In genomic region chr2:226874749-226875148, GRCh38 we compare ENCODE assay signal across 19 cellular contexts. TPM values are rescaled to one million over a fixed set of nuclear protein-coding genes. Genes with fewer than 3 reads are reported as not detected.
DNase-seq lines count a peak whose midpoint lies in the region; ATAC-seq and TF ChIP-seq lines count a peak whose summit lies in the region.
"Had no signal": no experiment of that assay in that cellular context is flagged by ENCODE, and none has a peak within 500 bp of the region (broad histone marks: within the 10 kb centered on the region; RNA-seq: fewer than 3 reads in every experiment).

No MANE protein-coding gene starts in this region.

- DNase-seq in activated T-cell treated with anti-CD3 and anti-CD28 coated beads, Interleukin-2, amount 50 U/mL, for 24 hours = no peak
- no peak for DNase-seq in activated T-cell treated with anti-CD3 and anti-CD28 coated beads, Interleukin-2, amount 50 U/mL, for 72 hours
- DNase-seq in globus pallidus (ENCODE audit: low spot score) (peak; percentile 37), superior temporal gyrus (ENCODE audit: extremely low spot score) (peak; percentile 33), AG08396 (ENCODE audit: low spot score) (no peak), ascending aorta (ENCODE audit: low spot score in 2 of 2) (no peak)
- no peak for DNase-seq in activated CD8-positive, alpha-beta memory T cell treated with anti-CD3 and anti-CD28 coated beads, Interleukin-2, amount 10 ng/mL, durations not matched to agents 7 days and 5 days
- DNase-seq: Calu3; CD8-positive, alpha-beta T cell; GF-D8; IMR-90; NCI-H1417; NCI-H187 treated with DMSO at 0.1 percent for 48 hours; NCI-H2227 treated with DMSO at 0.1 percent for 48 hours; NCI-H510A treated with DMSO at 0.1 percent for 48 hours; PC-9 had no signal

- no peak overlapping the region for H3K27ac ChIP-seq in OCI-LY3 (ENCODE audit: low read length)
- H3K27ac ChIP-seq in ascending aorta = no peak overlapping the region
- H3K27ac ChIP-seq: HL-60, PC-9, RWPE1 had no signal

- H3K4me2 ChIP-seq in OCI-LY3 (ENCODE audit: low read length) = peak overlapping the region; percentile 41
- H3K4me2 ChIP-seq: PC-9 had no signal

- ATAC-seq in activated T-cell treated with anti-CD3 and anti-CD28 coated beads, Interleukin-2, amount 50 U/mL, for 72 hours (replicated peaks in 1 of 2) = no peak
- ATAC-seq in activated CD8-positive, alpha-beta memory T cell treated with anti-CD3 and anti-CD28 coated beads, Interleukin-2, amount 10 ng/mL, durations not matched to agents 7 days and 5 days = no peak
- ATAC-seq: CD8-positive, alpha-beta T cell had no signal

- no peak for TF ChIP-seq CTCF in OCI-LY3 (IDR thresholded peaks at IDR 0.05; ENCODE audit: low read depth, low read length)
- no peak for TF ChIP-seq CTCF in ascending aorta (IDR thresholded peaks at IDR 0.05)

- H3K9me3 ChIP-seq in OCI-LY3 (ENCODE audit: insufficient read depth, low read length) = no peaks in the 10 kb centered on the region
- H3K9me3 ChIP-seq in ascending aorta = no peaks in the 10 kb centered on the region

- H3K27me3 Mint-ChIP-seq in activated T-cell treated with anti-CD3 and anti-CD28 coated beads, Interleukin-2, amount 50 U/mL, for 24 hours = no peaks in the 10 kb centered on the region
- no peaks in the 10 kb centered on the region for H3K27me3 Mint-ChIP-seq in activated T-cell treated with anti-CD3 and anti-CD28 coated beads, Interleukin-2, amount 50 U/mL, for 72 hours (ENCODE audit: low read depth)
- no peaks in the 10 kb centered on the region for H3K27me3 Mint-ChIP-seq in activated CD8-positive, alpha-beta memory T cell treated with anti-CD3 and anti-CD28 coated beads, Interleukin-2, amount 10 ng/mL, durations not matched to agents 7 days and 5 days

- H3K4me3 ChIP-seq in OCI-LY3 (ENCODE audit: low read length) (no peak overlapping the region), ascending aorta (no peak overlapping the region)
- H3K4me3 ChIP-seq: PC-9 had no signal

- H3K36me3 ChIP-seq in OCI-LY3 (replicated peaks; ENCODE audit: low read depth, low read length) = no peaks in the 10 kb centered on the region
- H3K36me3 ChIP-seq in ascending aorta = peaks cover 0 to 7% of the 10 kb centered on the region in 2 donors

- peak overlapping the region; percentile 95 for H3K27ac Mint-ChIP-seq in activated T-cell treated with anti-CD3 and anti-CD28 coated beads, Interleukin-2, amount 50 U/mL, for 24 hours
- no peak overlapping the region for H3K27ac Mint-ChIP-seq in activated T-cell treated with anti-CD3 and anti-CD28 coated beads, Interleukin-2, amount 50 U/mL, for 72 hours
- H3K27ac Mint-ChIP-seq in activated CD8-positive, alpha-beta memory T cell treated with anti-CD3 and anti-CD28 coated beads, Interleukin-2, amount 10 ng/mL, durations not matched to agents 7 days and 5 days = no peak overlapping the region
- H3K27ac Mint-ChIP-seq: CD8-positive, alpha-beta T cell had no signal

- no peak overlapping the region for H3K4me3 Mint-ChIP-seq in activated T-cell treated with anti-CD3 and anti-CD28 coated beads, Interleukin-2, amount 50 U/mL, for 24 hours
- H3K4me3 Mint-ChIP-seq in activated T-cell treated with anti-CD3 and anti-CD28 coated beads, Interleukin-2, amount 50 U/mL, for 72 hours = no peak overlapping the region
- no peak overlapping the region for H3K4me3 Mint-ChIP-seq in activated CD8-positive, alpha-beta memory T cell treated with anti-CD3 and anti-CD28 coated beads, Interleukin-2, amount 10 ng/mL, durations not matched to agents 7 days and 5 days
- H3K4me3 Mint-ChIP-seq: CD8-positive, alpha-beta T cell had no signal

- H2AFZ ChIP-seq in OCI-LY3 (ENCODE audit: low read depth, low read length) = no peak overlapping the region
- H2AFZ ChIP-seq: PC-9 had no signal

- intact Hi-C loops in ascending aorta (cut with DNase I) = no loop called here

- H3K79me2 ChIP-seq in OCI-LY3 (ENCODE audit: low read length) = no peaks in the 10 kb centered on the region

- H3K9ac ChIP-seq in OCI-LY3 (ENCODE audit: low read length) = no peak overlapping the region

- H3K27me3 ChIP-seq in OCI-LY3 (ENCODE audit: low read depth, low read length) = no peaks in the 10 kb centered on the region
- no peaks in the 10 kb centered on the region for H3K27me3 ChIP-seq in ascending aorta

- peaks cover 36% of the 10 kb centered on the region for H3K4me1 Mint-ChIP-seq in activated T-cell treated with anti-CD3 and anti-CD28 coated beads, Interleukin-2, amount 50 U/mL, for 24 hours (ENCODE audit: low read depth)
- H3K4me1 Mint-ChIP-seq in activated T-cell treated with anti-CD3 and anti-CD28 coated beads, Interleukin-2, amount 50 U/mL, for 72 hours (ENCODE audit: low read depth) = peaks cover 33% of the 10 kb centered on the region
- H3K4me1 Mint-ChIP-seq in activated CD8-positive, alpha-beta memory T cell treated with anti-CD3 and anti-CD28 coated beads, Interleukin-2, amount 10 ng/mL, durations not matched to agents 7 days and 5 days = peaks cover 16% of the 10 kb centered on the region

- H3K36me3 Mint-ChIP-seq in activated T-cell treated with anti-CD3 and anti-CD28 coated beads, Interleukin-2, amount 50 U/mL, for 24 hours (ENCODE audit: low read depth) = peaks cover 78% of the 10 kb centered on the region
- peaks cover 15 to 27% of the 10 kb centered on the region in 2 donors for H3K36me3 Mint-ChIP-seq in activated T-cell treated with anti-CD3 and anti-CD28 coated beads, Interleukin-2, amount 50 U/mL, for 72 hours (ENCODE audit: insufficient read depth in 2 of 2)
- peaks cover 40% of the 10 kb centered on the region for H3K36me3 Mint-ChIP-seq in activated CD8-positive, alpha-beta memory T cell treated with anti-CD3 and anti-CD28 coated beads, Interleukin-2, amount 10 ng/mL, durations not matched to agents 7 days and 5 days

- H3K4me1 ChIP-seq in OCI-LY3 (ENCODE audit: low read length) (peaks cover 19% of the 10 kb centered on the region), ascending aorta (no peaks in the 10 kb centered on the region)

- CTCF ChIA-PET in activated CD8-positive, alpha-beta memory T cell treated with anti-CD3 and anti-CD28 coated beads, Interleukin-2, amount 10 ng/mL, durations not matched to agents 7 days and 5 days (lab: Charles Lee) = no interaction called here

- peaks cover 4% of the 10 kb centered on the region; the same call in 1 of the 2 replicates for H4K20me1 ChIP-seq in OCI-LY3 (ENCODE audit: insufficient read depth, low read length)

- H3K9me3 Mint-ChIP-seq in activated T-cell treated with anti-CD3 and anti-CD28 coated beads, Interleukin-2, amount 50 U/mL, for 24 hours = peaks cover 13% of the 10 kb centered on the region
- H3K9me3 Mint-ChIP-seq in activated T-cell treated with anti-CD3 and anti-CD28 coated beads, Interleukin-2, amount 50 U/mL, for 72 hours = peaks cover 6 to 8% of the 10 kb centered on the region in 2 donors
- no peaks in the 10 kb centered on the region for H3K9me3 Mint-ChIP-seq in activated CD8-positive, alpha-beta memory T cell treated with anti-CD3 and anti-CD28 coated beads, Interleukin-2, amount 10 ng/mL, durations not matched to agents 7 days and 5 days (ENCODE audit: low read depth)
- H3K9me3 Mint-ChIP-seq: CD8-positive, alpha-beta T cell had no signal

RNA-seq across cellular contexts. Expression of gene RHBDD1, which starts 38.9 kb away (rescaled TPM):
- 10 to 100 TPM; 47.2 to 49.4 TPM for total RNA-seq in activated T-cell treated with anti-CD3 and anti-CD28 coated beads, Interleukin-2, amount 50 U/mL, for 72 hours
- 10 to 100 TPM; 29.8 to 32.2 TPM for total RNA-seq in activated CD8-positive, alpha-beta memory T cell treated with anti-CD3 and anti-CD28 coated beads, Interleukin-2, amount 10 ng/mL, durations not matched to agents 7 days and 5 days
- total RNA-seq in ascending aorta = 3.7 TPM

Comparison
In these comparisons a context has a peak if more than half of its experiments do, and no peak if none do; other contexts are left out.
1. DNase-seq: peak in globus pallidus (single experiment) and superior temporal gyrus (single experiment); none in activated T-cell treated with anti-CD3 and anti-CD28 coated beads, Interleukin-2, amount 50 U/mL, for 24 hours (single experiment), activated T-cell treated with anti-CD3 and anti-CD28 coated beads, Interleukin-2, amount 50 U/mL, for 72 hours (0 of 2), AG08396 (single experiment), activated CD8-positive, alpha-beta memory T cell treated with anti-CD3 and anti-CD28 coated beads, Interleukin-2, amount 10 ng/mL, durations not matched to agents 7 days and 5 days (single experiment) and ascending aorta (0 of 2).